ENCODE assay signal across 17 cellular contexts in genomic region chr4:73839071-73839470, GRCh38. TPM values are rescaled to one million over a fixed set of nuclear protein-coding genes. Genes with fewer than 3 reads are reported as not detected.
DNase-seq lines count a peak whose midpoint lies in the region; TF ChIP-seq lines count a peak whose summit lies in the region.
"Had no signal": no experiment of that assay in that cellular context is flagged by ENCODE, and none has a peak within 500 bp of the region (broad histone marks: within the 10 kb centered on the region; RNA-seq: fewer than 3 reads in every experiment).

No MANE protein-coding gene starts in this region.

- H3K27me3 Mint-ChIP-seq in osteocyte (ENCODE audit: unreplicated experiment), result peaks cover 4% of the 10 kb centered on the region
- peaks cover 0 to 3% of the 10 kb centered on the region in 2 donors for H3K27me3 Mint-ChIP-seq in CD4-positive, alpha-beta memory T cell

- H3K4me3 ChIP-seq in ACC112 (ENCODE audit: low read depth, low read length), result peak overlapping the region; percentile 80
- no peak overlapping the region for H3K4me3 ChIP-seq in CD4-positive, alpha-beta memory T cell (ENCODE audit: low read length in 2 of 2)
- H3K4me3 ChIP-seq: A549, BLaER1, GM23248 had no signal

- H3K4me1 ChIP-seq in ACC112 (ENCODE audit: control insufficient read depth, insufficient read depth, low read length, unreplicated experiment), result peaks cover 35% of the 10 kb centered on the region
- H3K4me1 ChIP-seq in CD4-positive, alpha-beta memory T cell (ENCODE audit: insufficient read depth, low read length), result no peaks in the 10 kb centered on the region
- H3K4me1 ChIP-seq: BLaER1 had no signal

- DNase-seq in iris pigment epithelial cell (ENCODE audit: low read depth) (peak; percentile 59), osteocyte (ENCODE audit: extremely low spot score, unreplicated experiment) (no peak), medulla oblongata (ENCODE audit: extremely low spot score) (no peak), cerebellar nuclear complex (lab: John Stamatoyannopoulos, UW) (no peak)
- DNase-seq in CD4-positive, alpha-beta memory T cell, result no peak
- DNase-seq: CD8-positive, alpha-beta memory T cell; COR-L47; GM23248; HCEC 1CT; HFFc6 had no signal

- H2AFZ ChIP-seq in ACC112 (ENCODE audit: low read length, unreplicated experiment), result no peak overlapping the region
- H2AFZ ChIP-seq: GM23248 had no signal

- H3K9me3 ChIP-seq in CD4-positive, alpha-beta memory T cell (ENCODE audit: control insufficient read depth in 1 of 2, low read length in 2 of 2), result no peaks in the 10 kb centered on the region
- H3K9me3 ChIP-seq: A549 had no signal

- POLR2A ChIA-PET in CD4-positive, alpha-beta memory T cell (lab: Charles Lee; ENCODE audit: partially characterized antibody), result no interaction called here

- TF ChIP-seq CTCF in VCaP (conservative IDR thresholded peaks at IDR 0.05) (no peak), osteocyte (IDR thresholded peaks at IDR 0.05) (no peak)

- H3K36me3 Mint-ChIP-seq in osteocyte (ENCODE audit: unreplicated experiment), result peaks cover 10% of the 10 kb centered on the region
- H3K36me3 Mint-ChIP-seq in CD4-positive, alpha-beta memory T cell, result no peaks in the 10 kb centered on the region
- H3K36me3 Mint-ChIP-seq: CD8-positive, alpha-beta memory T cell had no signal

- H3K27me3 ChIP-seq in ACC112 (ENCODE audit: insufficient read depth, low read length), result no peaks in the 10 kb centered on the region
- no peaks in the 10 kb centered on the region for H3K27me3 ChIP-seq in CD4-positive, alpha-beta memory T cell (ENCODE audit: insufficient read depth, low read length)
- H3K27me3 ChIP-seq: BLaER1 had no signal

- peaks cover 30% of the 10 kb centered on the region for H3K4me1 Mint-ChIP-seq in osteocyte (ENCODE audit: unreplicated experiment)
- no peaks in the 10 kb centered on the region for H3K4me1 Mint-ChIP-seq in CD4-positive, alpha-beta memory T cell
- H3K4me1 Mint-ChIP-seq: CD8-positive, alpha-beta memory T cell had no signal

- H3K36me3 ChIP-seq in ACC112 (ENCODE audit: insufficient read depth, low read length), result no peaks in the 10 kb centered on the region
- no peaks in the 10 kb centered on the region for H3K36me3 ChIP-seq in CD4-positive, alpha-beta memory T cell (ENCODE audit: insufficient read depth, low read length)
- H3K36me3 ChIP-seq: BLaER1 had no signal

- intact Hi-C loops in CD4-positive, alpha-beta memory T cell (cut with micrococcal nuclease), result no loop called here

- peaks cover 3% of the 10 kb centered on the region for H3K79me2 ChIP-seq in ACC112 (ENCODE audit: control insufficient read depth, insufficient read depth, low read length, unreplicated experiment)

- peak overlapping the region; percentile 52; the same call in 1 of the 2 replicates for H3K27ac ChIP-seq in ACC112 (ENCODE audit: low read depth, low read length)
- H3K27ac ChIP-seq in VCaP, result peak overlapping the region; percentile 84
- no peak overlapping the region for H3K27ac ChIP-seq in CD4-positive, alpha-beta memory T cell (ENCODE audit: low read depth, low read length)
- H3K27ac ChIP-seq: 22Rv1, A549, BLaER1, GM23248 had no signal

- H3K4me3 Mint-ChIP-seq in osteocyte (ENCODE audit: unreplicated experiment), result peak overlapping the region; percentile 82
- no peak overlapping the region for H3K4me3 Mint-ChIP-seq in CD4-positive, alpha-beta memory T cell
- H3K4me3 Mint-ChIP-seq: CD8-positive, alpha-beta memory T cell; HFFc6 had no signal

- peak overlapping the region; percentile 5 for H3K27ac Mint-ChIP-seq in osteocyte (ENCODE audit: unreplicated experiment)
- no peak overlapping the region for H3K27ac Mint-ChIP-seq in CD4-positive, alpha-beta memory T cell
- H3K27ac Mint-ChIP-seq: HFFc6 had no signal

- CTCF ChIA-PET in CD4-positive, alpha-beta memory T cell (lab: Charles Lee; ENCODE audit: partially characterized antibody), result no interaction called here

- H3K9me3 Mint-ChIP-seq in osteocyte (ENCODE audit: unreplicated experiment), result peaks cover 4% of the 10 kb centered on the region
- peaks cover 0 to 7% (median 0%) of the 10 kb centered on the region in 8 donors for H3K9me3 Mint-ChIP-seq in CD4-positive, alpha-beta memory T cell
- H3K9me3 Mint-ChIP-seq: HFFc6 had no signal

RNA-seq across cellular contexts. Expression of gene CXCL6, which starts 2.6 kb away (rescaled TPM):
- total RNA-seq in osteocyte, result 35.3 and 37.6 TPM in 2 replicates
- total RNA-seq in CD4-positive, alpha-beta memory T cell, result not detected
- polyA plus RNA-seq in CD4-positive, alpha-beta memory T cell, result not detected
- total RNA-seq: CD8-positive, alpha-beta memory T cell; H4 had no signal
- polyA plus RNA-seq: CD8-positive, alpha-beta memory T cell had no signal

RNA-seq across cellular contexts. Expression of gene PF4V1, which starts 14.0 kb away (rescaled TPM):
- total RNA-seq in osteocyte, result 0.78 TPM in 1 of 2 replicates, not detected in the other
- total RNA-seq in CD4-positive, alpha-beta memory T cell, result not detected
- not detected for polyA plus RNA-seq in CD4-positive, alpha-beta memory T cell
- total RNA-seq: CD8-positive, alpha-beta memory T cell; H4; HFFc6; HT-29 had no signal
- polyA plus RNA-seq: A549; CD8-positive, alpha-beta memory T cell had no signal

RNA-seq across cellular contexts. Expression of gene CXCL1, which starts 30.1 kb away (rescaled TPM):
- total RNA-seq in osteocyte, result 118 and 132 TPM in 2 replicates
- total RNA-seq in CD4-positive, alpha-beta memory T cell, result not detected
- polyA plus RNA-seq in CD4-positive, alpha-beta memory T cell, result not detected
- total RNA-seq: CD8-positive, alpha-beta memory T cell; H4 had no signal
- polyA plus RNA-seq: CD8-positive, alpha-beta memory T cell had no signal

Comparison
In these comparisons a context has a peak if more than half of its experiments do, and no peak if none do; other contexts are left out.
1. RNA of gene CXCL6, which starts 2.6 kb away (total RNA-seq): 35.3 to 37.6 TPM in osteocyte; not detected in CD4-positive, alpha-beta memory T cell; every median in the first group is over 10 times any median in the second.
2. RNA of gene CXCL1, which starts 30.1 kb away (total RNA-seq): 118 to 132 TPM in osteocyte; not detected in CD4-positive, alpha-beta memory T cell; every median in the first group is over 10 times any median in the second.